ENCODE assay signal across 2 cellular contexts in the genomic region with DNA sequence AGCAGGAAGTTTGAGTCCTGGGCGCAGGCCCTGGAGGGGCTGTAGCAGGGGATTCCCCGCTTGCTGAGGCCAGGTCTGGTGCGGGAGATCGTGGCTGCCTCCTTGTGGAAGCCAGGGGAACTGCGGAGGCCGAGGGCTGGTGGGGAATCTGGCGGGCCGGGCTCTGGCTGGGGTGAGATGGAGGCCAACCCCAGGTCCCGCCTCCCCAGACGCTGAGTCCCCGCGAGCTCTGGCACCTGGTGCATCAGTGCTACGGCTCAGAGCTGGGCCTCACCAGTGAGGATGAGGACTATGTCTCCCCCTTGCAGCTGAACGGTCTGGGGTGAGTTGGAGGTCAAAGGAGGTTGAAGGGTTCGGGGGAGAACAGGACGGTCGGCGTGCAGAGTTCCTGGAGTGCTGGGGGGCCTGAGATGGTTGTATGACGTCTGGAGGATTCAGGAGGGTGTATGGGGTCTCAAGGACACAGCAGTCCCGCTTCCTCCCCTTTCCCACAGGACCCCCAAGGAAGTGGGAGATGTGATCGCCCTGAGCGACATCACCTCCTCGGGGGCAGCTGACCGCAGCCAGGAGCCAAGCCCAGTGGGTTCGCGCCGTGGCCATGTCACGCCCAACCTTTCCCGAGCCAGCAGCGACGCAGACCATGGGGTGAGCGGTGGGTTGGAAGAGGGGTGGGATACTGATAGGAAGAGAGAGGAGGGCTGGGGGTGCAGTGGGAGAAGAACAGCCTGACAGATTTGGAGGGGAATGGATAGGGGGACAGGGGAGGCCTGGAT.
A peak's percentile ranks its signal among the peaks of the same experiment; 100 is the strongest.
TF ChIP-seq lines count a peak whose summit lies in the region.

No MANE protein-coding gene starts in this region.

TF ChIP-seq in Ishikawa, 13 proteins besides CTCF, POLR2A, EP300 and RAD21:
- TF ChIP-seq, protein P1, sequence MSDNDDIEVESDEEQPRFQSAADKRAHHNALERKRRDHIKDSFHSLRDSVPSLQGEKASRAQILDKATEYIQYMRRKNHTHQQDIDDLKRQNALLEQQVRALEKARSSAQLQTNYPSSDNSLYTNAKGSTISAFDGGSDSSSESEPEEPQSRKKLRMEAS (IDR thresholded peaks at IDR 0.05) = no peak
- no peak for TF ChIP-seq NFIC (IDR thresholded peaks at IDR 0.05)
- TF ChIP-seq FOXM1 (IDR thresholded peaks at IDR 0.05; ENCODE audit: borderline replicate concordance, low read depth) = no peak
- TF ChIP-seq ZBTB7A (IDR thresholded peaks at IDR 0.05; ENCODE audit: low read depth) = no peak
- TF ChIP-seq CEBPB (IDR thresholded peaks at IDR 0.05) = no peak
- no peak for TF ChIP-seq TCF12 (IDR thresholded peaks at IDR 0.05; ENCODE audit: low read depth)
- TF ChIP-seq, protein P2, sequence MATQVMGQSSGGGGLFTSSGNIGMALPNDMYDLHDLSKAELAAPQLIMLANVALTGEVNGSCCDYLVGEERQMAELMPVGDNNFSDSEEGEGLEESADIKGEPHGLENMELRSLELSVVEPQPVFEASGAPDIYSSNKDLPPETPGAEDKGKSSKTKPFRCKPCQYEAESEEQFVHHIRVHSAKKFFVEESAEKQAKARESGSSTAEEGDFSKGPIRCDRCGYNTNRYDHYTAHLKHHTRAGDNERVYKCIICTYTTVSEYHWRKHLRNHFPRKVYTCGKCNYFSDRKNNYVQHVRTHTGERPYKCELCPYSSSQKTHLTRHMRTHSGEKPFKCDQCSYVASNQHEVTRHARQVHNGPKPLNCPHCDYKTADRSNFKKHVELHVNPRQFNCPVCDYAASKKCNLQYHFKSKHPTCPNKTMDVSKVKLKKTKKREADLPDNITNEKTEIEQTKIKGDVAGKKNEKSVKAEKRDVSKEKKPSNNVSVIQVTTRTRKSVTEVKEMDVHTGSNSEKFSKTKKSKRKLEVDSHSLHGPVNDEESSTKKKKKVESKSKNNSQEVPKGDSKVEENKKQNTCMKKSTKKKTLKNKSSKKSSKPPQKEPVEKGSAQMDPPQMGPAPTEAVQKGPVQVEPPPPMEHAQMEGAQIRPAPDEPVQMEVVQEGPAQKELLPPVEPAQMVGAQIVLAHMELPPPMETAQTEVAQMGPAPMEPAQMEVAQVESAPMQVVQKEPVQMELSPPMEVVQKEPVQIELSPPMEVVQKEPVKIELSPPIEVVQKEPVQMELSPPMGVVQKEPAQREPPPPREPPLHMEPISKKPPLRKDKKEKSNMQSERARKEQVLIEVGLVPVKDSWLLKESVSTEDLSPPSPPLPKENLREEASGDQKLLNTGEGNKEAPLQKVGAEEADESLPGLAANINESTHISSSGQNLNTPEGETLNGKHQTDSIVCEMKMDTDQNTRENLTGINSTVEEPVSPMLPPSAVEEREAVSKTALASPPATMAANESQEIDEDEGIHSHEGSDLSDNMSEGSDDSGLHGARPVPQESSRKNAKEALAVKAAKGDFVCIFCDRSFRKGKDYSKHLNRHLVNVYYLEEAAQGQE (IDR thresholded peaks at IDR 0.05; ENCODE audit: low read depth) = no peak
- TF ChIP-seq, protein P3, sequence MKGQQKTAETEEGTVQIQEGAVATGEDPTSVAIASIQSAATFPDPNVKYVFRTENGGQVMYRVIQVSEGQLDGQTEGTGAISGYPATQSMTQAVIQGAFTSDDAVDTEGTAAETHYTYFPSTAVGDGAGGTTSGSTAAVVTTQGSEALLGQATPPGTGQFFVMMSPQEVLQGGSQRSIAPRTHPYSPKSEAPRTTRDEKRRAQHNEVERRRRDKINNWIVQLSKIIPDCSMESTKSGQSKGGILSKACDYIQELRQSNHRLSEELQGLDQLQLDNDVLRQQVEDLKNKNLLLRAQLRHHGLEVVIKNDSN (IDR thresholded peaks at IDR 0.05) = no peak
- no peak for TF ChIP-seq CREB1 (IDR thresholded peaks at IDR 0.05; ENCODE audit: low read depth)
- TF ChIP-seq TEAD4 (IDR thresholded peaks at IDR 0.05) = no peak
- TF ChIP-seq TAF1 (IDR thresholded peaks at IDR 0.05; ENCODE audit: low read depth) = no peak
- TF ChIP-seq EGR1 (IDR thresholded peaks at IDR 0.05) = no peak

TF ChIP-seq in K562, 482 proteins besides CTCF, POLR2A, EP300 and RAD21 (continues in another document):
- TF ChIP-seq YY1 (IDR thresholded peaks at IDR 0.05; ENCODE audit: borderline replicate concordance in 1 of 3, control insufficient read depth in 1 of 3, extremely low read depth in 1 of 3, insufficient read depth in 3 of 3, insufficient read length in 1 of 3, insufficient replicate concordance in 2 of 3, low read depth in 1 of 3, low read length in 2 of 3) (peak in 1 of 3 experiments; percentile 41), CBX8 (IDR thresholded peaks at IDR 0.05; ENCODE audit: borderline replicate concordance, extremely low read depth, low read depth, low read length, poor library complexity, severe bottlenecking) (no peak), ZNF75A (CRISPR knock-in tag; IDR thresholded peaks at IDR 0.05) (no peak), NCOR1 (IDR thresholded peaks at IDR 0.05) (no peak), NCOA1 (IDR thresholded peaks at IDR 0.05; ENCODE audit: low read depth) (no peak), MAFF (IDR thresholded peaks at IDR 0.05; ENCODE audit: low read length) (no peak), ZNF408 (CRISPR knock-in tag; IDR thresholded peaks at IDR 0.05; ENCODE audit: low read depth) (no peak), PCBP1 (IDR thresholded peaks at IDR 0.05; ENCODE audit: low read depth, low read length, poor library complexity, severe bottlenecking) (no peak), ZNF431 (CRISPR knock-in tag; IDR thresholded peaks at IDR 0.05) (no peak), XRCC3 (IDR thresholded peaks at IDR 0.05) (no peak), HLTF (IDR thresholded peaks at IDR 0.05) (no peak), ZNF436 (CRISPR knock-in tag; IDR thresholded peaks at IDR 0.05) (no peak), PHF21A (IDR thresholded peaks at IDR 0.05; ENCODE audit: borderline replicate concordance, low read depth) (no peak), ARNT (IDR thresholded peaks at IDR 0.05) (no peak), PTRF (tag; IDR thresholded peaks at IDR 0.05) (no peak), CEBPB (tag; IDR thresholded peaks at IDR 0.05) (no peak), GABPB1 (CRISPR knock-in tag; IDR thresholded peaks at IDR 0.05) (no peak), PHB (CRISPR knock-in tag; IDR thresholded peaks at IDR 0.05) (no peak), STAG1 (CRISPR knock-in tag; IDR thresholded peaks at IDR 0.05; ENCODE audit: borderline replicate concordance) (peak; percentile 55; the same call in 1 of the 2 replicates), GTF2F1 (IDR thresholded peaks at IDR 0.05; ENCODE audit: low read depth, low read length) (no peak), SMAD3 (CRISPR knock-in tag; conservative IDR thresholded peaks at IDR 0.05) (no peak), ZNF79 (CRISPR knock-in tag; IDR thresholded peaks at IDR 0.05; ENCODE audit: low read depth) (no peak), ZZZ3 (IDR thresholded peaks at IDR 0.05) (no peak), ZNF41 (CRISPR knock-in tag; conservative IDR thresholded peaks at IDR 0.05) (no peak), CHD2 (IDR thresholded peaks at IDR 0.05; ENCODE audit: low read depth, low read length) (no peak), TCFL5 (CRISPR knock-in tag; conservative IDR thresholded peaks at IDR 0.05) (no peak)
- TF ChIP-seq, protein P4, sequence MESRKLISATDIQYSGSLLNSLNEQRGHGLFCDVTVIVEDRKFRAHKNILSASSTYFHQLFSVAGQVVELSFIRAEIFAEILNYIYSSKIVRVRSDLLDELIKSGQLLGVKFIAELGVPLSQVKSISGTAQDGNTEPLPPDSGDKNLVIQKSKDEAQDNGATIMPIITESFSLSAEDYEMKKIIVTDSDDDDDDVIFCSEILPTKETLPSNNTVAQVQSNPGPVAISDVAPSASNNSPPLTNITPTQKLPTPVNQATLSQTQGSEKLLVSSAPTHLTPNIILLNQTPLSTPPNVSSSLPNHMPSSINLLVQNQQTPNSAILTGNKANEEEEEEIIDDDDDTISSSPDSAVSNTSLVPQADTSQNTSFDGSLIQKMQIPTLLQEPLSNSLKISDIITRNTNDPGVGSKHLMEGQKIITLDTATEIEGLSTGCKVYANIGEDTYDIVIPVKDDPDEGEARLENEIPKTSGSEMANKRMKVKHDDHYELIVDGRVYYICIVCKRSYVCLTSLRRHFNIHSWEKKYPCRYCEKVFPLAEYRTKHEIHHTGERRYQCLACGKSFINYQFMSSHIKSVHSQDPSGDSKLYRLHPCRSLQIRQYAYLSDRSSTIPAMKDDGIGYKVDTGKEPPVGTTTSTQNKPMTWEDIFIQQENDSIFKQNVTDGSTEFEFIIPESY (CRISPR knock-in tag; IDR thresholded peaks at IDR 0.05) = peak; percentile 90
- TF ChIP-seq, protein P5, sequence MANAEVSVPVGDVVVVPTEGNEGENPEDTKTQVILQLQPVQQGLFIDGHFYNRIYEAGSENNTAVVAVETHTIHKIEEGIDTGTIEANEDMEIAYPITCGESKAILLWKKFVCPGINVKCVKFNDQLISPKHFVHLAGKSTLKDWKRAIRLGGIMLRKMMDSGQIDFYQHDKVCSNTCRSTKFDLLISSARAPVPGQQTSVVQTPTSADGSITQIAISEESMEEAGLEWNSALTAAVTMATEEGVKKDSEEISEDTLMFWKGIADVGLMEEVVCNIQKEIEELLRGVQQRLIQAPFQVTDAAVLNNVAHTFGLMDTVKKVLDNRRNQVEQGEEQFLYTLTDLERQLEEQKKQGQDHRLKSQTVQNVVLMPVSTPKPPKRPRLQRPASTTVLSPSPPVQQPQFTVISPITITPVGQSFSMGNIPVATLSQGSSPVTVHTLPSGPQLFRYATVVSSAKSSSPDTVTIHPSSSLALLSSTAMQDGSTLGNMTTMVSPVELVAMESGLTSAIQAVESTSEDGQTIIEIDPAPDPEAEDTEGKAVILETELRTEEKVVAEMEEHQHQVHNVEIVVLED (CRISPR knock-in tag; IDR thresholded peaks at IDR 0.05) = no peak
- TF ChIP-seq, protein P6, sequence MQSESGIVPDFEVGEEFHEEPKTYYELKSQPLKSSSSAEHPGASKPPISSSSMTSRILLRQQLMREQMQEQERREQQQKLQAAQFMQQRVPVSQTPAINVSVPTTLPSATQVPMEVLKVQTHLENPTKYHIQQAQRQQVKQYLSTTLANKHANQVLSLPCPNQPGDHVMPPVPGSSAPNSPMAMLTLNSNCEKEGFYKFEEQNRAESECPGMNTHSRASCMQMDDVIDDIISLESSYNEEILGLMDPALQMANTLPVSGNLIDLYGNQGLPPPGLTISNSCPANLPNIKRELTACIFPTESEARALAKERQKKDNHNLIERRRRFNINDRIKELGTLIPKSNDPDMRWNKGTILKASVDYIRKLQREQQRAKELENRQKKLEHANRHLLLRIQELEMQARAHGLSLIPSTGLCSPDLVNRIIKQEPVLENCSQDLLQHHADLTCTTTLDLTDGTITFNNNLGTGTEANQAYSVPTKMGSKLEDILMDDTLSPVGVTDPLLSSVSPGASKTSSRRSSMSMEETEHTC (IDR thresholded peaks at IDR 0.05) = no peak
- TF ChIP-seq, protein P7, sequence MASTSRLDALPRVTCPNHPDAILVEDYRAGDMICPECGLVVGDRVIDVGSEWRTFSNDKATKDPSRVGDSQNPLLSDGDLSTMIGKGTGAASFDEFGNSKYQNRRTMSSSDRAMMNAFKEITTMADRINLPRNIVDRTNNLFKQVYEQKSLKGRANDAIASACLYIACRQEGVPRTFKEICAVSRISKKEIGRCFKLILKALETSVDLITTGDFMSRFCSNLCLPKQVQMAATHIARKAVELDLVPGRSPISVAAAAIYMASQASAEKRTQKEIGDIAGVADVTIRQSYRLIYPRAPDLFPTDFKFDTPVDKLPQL (IDR thresholded peaks at IDR 0.05; ENCODE audit: extremely low read depth, insufficient read length) = no peak
- TF ChIP-seq, protein P8, sequence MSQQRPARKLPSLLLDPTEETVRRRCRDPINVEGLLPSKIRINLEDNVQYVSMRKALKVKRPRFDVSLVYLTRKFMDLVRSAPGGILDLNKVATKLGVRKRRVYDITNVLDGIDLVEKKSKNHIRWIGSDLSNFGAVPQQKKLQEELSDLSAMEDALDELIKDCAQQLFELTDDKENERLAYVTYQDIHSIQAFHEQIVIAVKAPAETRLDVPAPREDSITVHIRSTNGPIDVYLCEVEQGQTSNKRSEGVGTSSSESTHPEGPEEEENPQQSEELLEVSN (IDR thresholded peaks at IDR 0.05; ENCODE audit: borderline replicate concordance in 1 of 2, extremely low read depth in 1 of 2, insufficient read depth in 1 of 2, insufficient read length in 1 of 2, low read depth in 1 of 2, low read length in 1 of 2, poor library complexity in 1 of 2, severe bottlenecking in 1 of 2) = peak in 1 of 2 experiments; percentile 14
- TF ChIP-seq, protein P9, sequence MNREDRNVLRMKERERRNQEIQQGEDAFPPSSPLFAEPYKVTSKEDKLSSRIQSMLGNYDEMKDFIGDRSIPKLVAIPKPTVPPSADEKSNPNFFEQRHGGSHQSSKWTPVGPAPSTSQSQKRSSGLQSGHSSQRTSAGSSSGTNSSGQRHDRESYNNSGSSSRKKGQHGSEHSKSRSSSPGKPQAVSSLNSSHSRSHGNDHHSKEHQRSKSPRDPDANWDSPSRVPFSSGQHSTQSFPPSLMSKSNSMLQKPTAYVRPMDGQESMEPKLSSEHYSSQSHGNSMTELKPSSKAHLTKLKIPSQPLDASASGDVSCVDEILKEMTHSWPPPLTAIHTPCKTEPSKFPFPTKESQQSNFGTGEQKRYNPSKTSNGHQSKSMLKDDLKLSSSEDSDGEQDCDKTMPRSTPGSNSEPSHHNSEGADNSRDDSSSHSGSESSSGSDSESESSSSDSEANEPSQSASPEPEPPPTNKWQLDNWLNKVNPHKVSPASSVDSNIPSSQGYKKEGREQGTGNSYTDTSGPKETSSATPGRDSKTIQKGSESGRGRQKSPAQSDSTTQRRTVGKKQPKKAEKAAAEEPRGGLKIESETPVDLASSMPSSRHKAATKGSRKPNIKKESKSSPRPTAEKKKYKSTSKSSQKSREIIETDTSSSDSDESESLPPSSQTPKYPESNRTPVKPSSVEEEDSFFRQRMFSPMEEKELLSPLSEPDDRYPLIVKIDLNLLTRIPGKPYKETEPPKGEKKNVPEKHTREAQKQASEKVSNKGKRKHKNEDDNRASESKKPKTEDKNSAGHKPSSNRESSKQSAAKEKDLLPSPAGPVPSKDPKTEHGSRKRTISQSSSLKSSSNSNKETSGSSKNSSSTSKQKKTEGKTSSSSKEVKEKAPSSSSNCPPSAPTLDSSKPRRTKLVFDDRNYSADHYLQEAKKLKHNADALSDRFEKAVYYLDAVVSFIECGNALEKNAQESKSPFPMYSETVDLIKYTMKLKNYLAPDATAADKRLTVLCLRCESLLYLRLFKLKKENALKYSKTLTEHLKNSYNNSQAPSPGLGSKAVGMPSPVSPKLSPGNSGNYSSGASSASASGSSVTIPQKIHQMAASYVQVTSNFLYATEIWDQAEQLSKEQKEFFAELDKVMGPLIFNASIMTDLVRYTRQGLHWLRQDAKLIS (CRISPR knock-in tag; IDR thresholded peaks at IDR 0.05) = no peak
- TF ChIP-seq, protein P10, sequence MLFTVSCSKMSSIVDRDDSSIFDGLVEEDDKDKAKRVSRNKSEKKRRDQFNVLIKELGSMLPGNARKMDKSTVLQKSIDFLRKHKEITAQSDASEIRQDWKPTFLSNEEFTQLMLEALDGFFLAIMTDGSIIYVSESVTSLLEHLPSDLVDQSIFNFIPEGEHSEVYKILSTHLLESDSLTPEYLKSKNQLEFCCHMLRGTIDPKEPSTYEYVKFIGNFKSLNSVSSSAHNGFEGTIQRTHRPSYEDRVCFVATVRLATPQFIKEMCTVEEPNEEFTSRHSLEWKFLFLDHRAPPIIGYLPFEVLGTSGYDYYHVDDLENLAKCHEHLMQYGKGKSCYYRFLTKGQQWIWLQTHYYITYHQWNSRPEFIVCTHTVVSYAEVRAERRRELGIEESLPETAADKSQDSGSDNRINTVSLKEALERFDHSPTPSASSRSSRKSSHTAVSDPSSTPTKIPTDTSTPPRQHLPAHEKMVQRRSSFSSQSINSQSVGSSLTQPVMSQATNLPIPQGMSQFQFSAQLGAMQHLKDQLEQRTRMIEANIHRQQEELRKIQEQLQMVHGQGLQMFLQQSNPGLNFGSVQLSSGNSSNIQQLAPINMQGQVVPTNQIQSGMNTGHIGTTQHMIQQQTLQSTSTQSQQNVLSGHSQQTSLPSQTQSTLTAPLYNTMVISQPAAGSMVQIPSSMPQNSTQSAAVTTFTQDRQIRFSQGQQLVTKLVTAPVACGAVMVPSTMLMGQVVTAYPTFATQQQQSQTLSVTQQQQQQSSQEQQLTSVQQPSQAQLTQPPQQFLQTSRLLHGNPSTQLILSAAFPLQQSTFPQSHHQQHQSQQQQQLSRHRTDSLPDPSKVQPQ (CRISPR knock-in tag; IDR thresholded peaks at IDR 0.05; ENCODE audit: borderline replicate concordance) = no peak
